ENCODE assay signal across 8 cellular contexts in the genomic region with DNA sequence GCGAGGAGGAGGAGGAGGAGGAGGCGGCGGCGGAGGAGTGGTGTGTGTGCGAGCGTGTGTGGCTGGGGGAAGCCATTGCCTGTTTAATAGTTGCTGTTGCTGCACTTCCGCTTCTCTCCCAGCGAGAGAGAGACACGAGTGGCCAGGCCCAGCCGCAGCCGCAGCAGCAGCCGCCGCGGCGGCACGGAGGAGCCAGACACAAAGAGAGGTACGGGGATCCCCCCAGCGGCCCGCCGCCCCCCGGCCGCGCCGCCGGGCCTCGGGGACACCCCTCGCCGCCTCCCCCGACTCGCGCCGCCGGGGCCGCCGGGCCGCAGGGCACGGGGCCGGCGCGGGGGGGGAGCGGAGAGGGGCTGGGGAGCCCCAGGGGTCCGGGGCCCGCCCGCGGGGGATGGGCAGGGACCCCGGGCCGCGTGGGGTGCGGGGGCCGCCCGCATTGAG. TPM values are rescaled to one million over a fixed set of nuclear protein-coding genes. Genes with fewer than 3 reads are reported as not detected.
DNase-seq lines count a peak whose midpoint lies in the region; ATAC-seq and TF ChIP-seq lines count a peak whose summit lies in the region.

A gene (plus strand): TSS at position 75 of the 441 bp plus-strand sequence. CDS start 1,315 bp downstream, outside the sequence.

- peak within 1 kb of the TSS; percentile 90 for H3K27ac Mint-ChIP-seq in activated T-helper 17 cell treated with anti-CD3 and anti-CD28 coated beads, Interleukin-2, amount 50 U/mL, for 72 hours
- H3K27ac Mint-ChIP-seq in natural killer cell, result peak within 1 kb of the TSS; percentile 89 to 93

- peaks cover 28% of the 10 kb centered on the region for H3K4me1 Mint-ChIP-seq in activated T-helper 17 cell treated with anti-CD3 and anti-CD28 coated beads, Interleukin-2, amount 50 U/mL, for 72 hours
- peaks cover 46 to 48% of the 10 kb centered on the region in 2 donors for H3K4me1 Mint-ChIP-seq in natural killer cell

- H3K27me3 Mint-ChIP-seq in activated T-helper 17 cell treated with anti-CD3 and anti-CD28 coated beads, Interleukin-2, amount 50 U/mL, for 72 hours, result no peaks in the 10 kb centered on the region
- no peaks in the 10 kb centered on the region for H3K27me3 Mint-ChIP-seq in natural killer cell (ENCODE audit: low read depth in 2 of 2)

- intact Hi-C loops in natural killer cell (cut with micrococcal nuclease), result loop anchor here (5.0 to 10.0 kb wide), 2 partner anchors 49 to 139 kb away; a partner anchor contains a TSS

- H3K4me3 Mint-ChIP-seq in activated T-helper 17 cell treated with anti-CD3 and anti-CD28 coated beads, Interleukin-2, amount 50 U/mL, for 72 hours, result peak within 1 kb of the TSS; percentile 90
- peak within 1 kb of the TSS; percentile 97 for H3K4me3 Mint-ChIP-seq in natural killer cell

- DNase-seq in C1 segment of cervical spinal cord (lab: John Stamatoyannopoulos, UW) (peak in 11 of 14 donors; percentile 28 to 77 (median 47)), RKO (ENCODE audit: low spot score) (peak; percentile 63), fibroblast of mammary gland (ENCODE audit: low read depth) (peak; percentile 60), natural killer cell (peak; percentile 74), stromal cell of bone marrow (ENCODE audit: low read depth) (peak; percentile 43)

- H3K36me3 Mint-ChIP-seq in activated T-helper 17 cell treated with anti-CD3 and anti-CD28 coated beads, Interleukin-2, amount 50 U/mL, for 72 hours (ENCODE audit: low read depth), result peaks cover 40% of the 10 kb centered on the region
- no peaks in the 10 kb centered on the region for H3K36me3 Mint-ChIP-seq in natural killer cell

- H3K4me3 ChIP-seq in fibroblast of mammary gland (ENCODE audit: control insufficient read depth, low read depth, low read length), result peak within 1 kb of the TSS; percentile 75

- ATAC-seq in GM19043 (IDR thresholded peaks at IDR 0.05; ENCODE audit: low read depth, unreplicated experiment) (peak; percentile 61), HG03354 (IDR thresholded peaks at IDR 0.05; ENCODE audit: poor library complexity, severe bottlenecking, unreplicated experiment) (peak; percentile 70), natural killer cell (peak; percentile 78 to 90 (median 90))
- peak; percentile 71 for ATAC-seq in activated T-helper 17 cell treated with anti-CD3 and anti-CD28 coated beads, Interleukin-2, amount 50 U/mL, for 72 hours (replicated peaks)

- no peak for TF ChIP-seq CTCF in fibroblast of mammary gland (conservative IDR thresholded peaks at IDR 0.05; ENCODE audit: control insufficient read depth, insufficient read depth, low read depth, low read length)
- TF ChIP-seq CTCF in natural killer cell (IDR thresholded peaks at IDR 0.05), result no peak

- no peaks in the 10 kb centered on the region for H3K9me3 Mint-ChIP-seq in activated T-helper 17 cell treated with anti-CD3 and anti-CD28 coated beads, Interleukin-2, amount 50 U/mL, for 72 hours
- no peaks in the 10 kb centered on the region for H3K9me3 Mint-ChIP-seq in natural killer cell

RNA-seq across cellular contexts. Expression of the gene that starts here (rescaled TPM):
- total RNA-seq in activated T-helper 17 cell treated with anti-CD3 and anti-CD28 coated beads, Interleukin-2, amount 50 U/mL, for 72 hours, result 10 to 100 TPM; 61.4 to 86.9 TPM
- 10 to 100 TPM; 80.0 to 89.5 (median 86.9) TPM for total RNA-seq in natural killer cell

Comparison
In these comparisons a context has a peak if more than half of its experiments do, and no peak if none do; other contexts are left out.
1. Peak in every context shown above with its lines: DNase-seq, ATAC-seq and H3K4me3 ChIP-seq.